ENCODE assay signal across 27 cellular contexts in genomic region chr3:85950435-85950834, GRCh38.
"Had no signal": no experiment of that assay in that cellular context is flagged by ENCODE, and none has a peak within 500 bp of the region (broad histone marks: within the 10 kb centered on the region; RNA-seq: fewer than 3 reads in every experiment).

No MANE protein-coding gene starts in this region.

- H3K79me2 ChIP-seq: hepatocyte had no signal

- H2AFZ ChIP-seq: hepatocyte had no signal

- H3K27me3 ChIP-seq: dorsolateral prefrontal cortex, esophagus muscularis mucosa, foreskin keratinocyte, gastroesophageal sphincter, heart left ventricle, hepatocyte had no signal

- DNase-seq: dermis blood vessel endothelial cell; dorsolateral prefrontal cortex; effector CD4-positive, alpha-beta T cell; effector memory CD4-positive, alpha-beta T cell; foreskin keratinocyte; heart left ventricle; hypothalamus; immature natural killer cell; islet precursor cell; kidney; kidney glomerular epithelial cell; left colon; left ventricle myocardium superior; lower lobe of right lung; mesendoderm; midbrain; mucosa of descending colon; naive B cell; naive thymus-derived CD8-positive, alpha-beta T cell had no signal

- ATAC-seq: foreskin keratinocyte; gastroesophageal sphincter; heart left ventricle; left colon; left lobe of liver; left ventricle myocardium superior; lower lobe of right lung; mucosa of descending colon; naive thymus-derived CD8-positive, alpha-beta T cell had no signal

- H3K4me3 ChIP-seq: coronary artery, dorsolateral prefrontal cortex, esophagus muscularis mucosa, gastroesophageal sphincter, heart left ventricle, hepatocyte, lower lobe of right lung, mucosa of descending colon had no signal

- H3K36me3 ChIP-seq: esophagus muscularis mucosa, gastroesophageal sphincter, heart left ventricle, lower lobe of right lung had no signal

- H3K4me2 ChIP-seq: hepatocyte had no signal

- H3K27ac ChIP-seq: coronary artery, dorsolateral prefrontal cortex, esophagus muscularis mucosa, foreskin keratinocyte, gastroesophageal sphincter, heart left ventricle, hepatocyte, lower lobe of right lung had no signal

- H3K4me1 ChIP-seq: esophagus muscularis mucosa, foreskin keratinocyte, gastroesophageal sphincter, heart left ventricle, lower lobe of right lung had no signal

- FAIRE-seq: colon, endothelial cell of umbilical vein, frontal cortex, kidney had no signal

- H3K9me3 ChIP-seq: gastroesophageal sphincter, lower lobe of right lung, mucosa of descending colon had no signal
